In the genomic region with DNA sequence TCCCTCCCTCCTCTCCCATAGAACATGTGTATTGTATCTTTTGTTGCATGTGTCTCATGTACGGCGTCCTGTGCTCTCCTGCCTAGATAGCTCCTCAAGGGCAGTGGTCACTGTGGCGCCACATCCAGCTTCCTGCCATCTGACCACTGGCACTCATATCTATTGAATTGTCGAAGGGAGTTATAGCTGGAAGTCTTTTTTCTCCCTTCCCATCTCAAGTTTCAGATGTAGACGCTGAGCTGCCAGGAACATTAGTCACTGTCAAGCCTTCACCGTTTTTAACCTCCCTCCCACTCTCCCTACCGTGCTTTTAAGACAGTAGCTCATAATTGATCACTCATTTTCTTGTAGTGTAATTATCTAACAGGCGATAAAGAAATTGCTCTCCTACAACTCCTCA, we compare ENCODE assay signal across 13 cellular contexts. TPM values are rescaled to one million over a fixed set of nuclear protein-coding genes. Genes with fewer than 3 reads are reported as not detected.
DNase-seq lines count a peak whose midpoint lies in the region; FAIRE-seq and TF ChIP-seq lines count a peak whose summit lies in the region.
"Had no signal": no experiment of that assay in that cellular context is flagged by ENCODE, and none has a peak within 500 bp of the region (broad histone marks: within the 10 kb centered on the region; RNA-seq: fewer than 3 reads in every experiment).

No MANE protein-coding gene starts in this region.

- in situ Hi-C loops in GM13976 (cut with MboI; ENCODE audit: low sequenced_read_pairs, unreplicated experiment) = no loop called here

- no peaks in the 10 kb centered on the region for H4K20me1 ChIP-seq in osteoblast (ENCODE audit: insufficient read depth, low read length)

- no peaks in the 10 kb centered on the region for H3K27me3 ChIP-seq in osteoblast (ENCODE audit: insufficient read depth, low read length)
- H3K27me3 ChIP-seq: tibial artery had no signal

- H3K4me1 ChIP-seq in osteoblast (ENCODE audit: insufficient read depth, low read length) = peaks cover 35% of the 10 kb centered on the region
- H3K4me1 ChIP-seq: tibial artery had no signal

- H3K79me2 ChIP-seq in osteoblast (ENCODE audit: insufficient read depth, low read length) = no peaks in the 10 kb centered on the region

- TF ChIP-seq CTCF in choroid plexus epithelial cell (conservative IDR thresholded peaks at IDR 0.05; ENCODE audit: low read depth, low read length) (no peak), osteoblast (IDR thresholded peaks at IDR 0.05; ENCODE audit: extremely low read depth, low read depth, low read length) (no peak), GM13976 (IDR thresholded peaks at IDR 0.05; ENCODE audit: borderline replicate concordance, control extremely low read depth, extremely low read depth, insufficient read depth, missing control alignments) (no peak)

- peak overlapping the region; percentile 69 for H2AFZ ChIP-seq in osteoblast (ENCODE audit: low read length)

- H3K27ac ChIP-seq in osteoblast (ENCODE audit: low read depth, low read length) = peak overlapping the region; percentile 74
- H3K27ac ChIP-seq: tibial artery had no signal

- peaks cover 47% of the 10 kb centered on the region for H3K36me3 ChIP-seq in osteoblast (ENCODE audit: insufficient read depth, low read length)

- no peak for FAIRE-seq in RCC 7860 (lab: Jason Lieb, UNC)

- peak overlapping the region; percentile 68 for H3K4me2 ChIP-seq in osteoblast (ENCODE audit: insufficient read depth, low read length)

- H3K4me3 ChIP-seq in choroid plexus epithelial cell (ENCODE audit: low read depth, low read length) (no peak overlapping the region), osteoblast (ENCODE audit: insufficient read depth, low read length) (peak overlapping the region; percentile 6)
- H3K4me3 ChIP-seq: tibial artery had no signal

- DNase-seq in Daoy (ENCODE audit: low read depth) (peak; percentile 33), RCC 7860 (ENCODE audit: low spot score) (peak; percentile 44), choroid plexus epithelial cell (ENCODE audit: low read depth) (peak; percentile 89), osteoblast (ENCODE audit: insufficient read length, low spot score, missing footprints) (peak; percentile 67), ecto neural progenitor cell (ENCODE audit: low spot score) (no peak), GM13976 (ENCODE audit: low spot score) (no peak), LoVo (ENCODE audit: low spot score) (no peak)
- DNase-seq in activated CD4-positive, alpha-beta T cell treated with anti-CD3 and anti-CD28 coated beads for 1 hour = no peak
- DNase-seq: activated T-cell treated with anti-CD3 and anti-CD28 coated beads, Interleukin-2, amount 50 U/mL, for 48 hours; Calu3; stimulated activated CD4-positive, alpha-beta T cell treated with anti-CD3 and anti-CD28 coated beads, Interleukin-4, amount 100 ng/mL, for 1 hour; T-helper 9 cell; tibial artery had no signal

- no peaks in the 10 kb centered on the region for H3K9me3 ChIP-seq in osteoblast (ENCODE audit: low read depth, low read length)
- H3K9me3 ChIP-seq: tibial artery had no signal

RNA-seq across cellular contexts. Expression of a gene that starts 33.0 kb away (rescaled TPM):
- 50.9 and 63.7 TPM in 2 replicates for total RNA-seq in Daoy (2014; rRNA removed; shearing (Covaris generic))
- total RNA-seq in osteoblast = 28.2 and 33.6 TPM in 2 replicates

RNA-seq across cellular contexts. Expression of a gene that starts 44.1 kb away (rescaled TPM):
- total RNA-seq in Daoy (2014; rRNA removed; shearing (Covaris generic)) = 1.6 and 2.9 TPM in 2 replicates
- total RNA-seq in osteoblast = 0.59 and 1.1 TPM in 2 replicates

Comparison
In these comparisons a context has a peak if more than half of its experiments do, and no peak if none do; other contexts are left out.
1. DNase-seq: peak in Daoy (single experiment), RCC 7860 (single experiment), choroid plexus epithelial cell (single experiment) and osteoblast (single experiment); none in ecto neural progenitor cell (single experiment), GM13976 (single experiment), LoVo (single experiment) and activated CD4-positive, alpha-beta T cell treated with anti-CD3 and anti-CD28 coated beads for 1 hour (single experiment).